Comparison of ENCODE assay signal across 16 cellular contexts in genomic region chr12:89080797-89081470, GRCh38.
DNase-seq lines count a peak whose midpoint lies in the region; ATAC-seq, FAIRE-seq and TF ChIP-seq lines count a peak whose summit lies in the region.
"Had no signal": no experiment of that assay in that cellular context is flagged by ENCODE, and none has a peak within 500 bp of the region (broad histone marks: within the 10 kb centered on the region; RNA-seq: fewer than 3 reads in every experiment).

No MANE protein-coding gene starts in this region.

- H3K4me3 Mint-ChIP-seq in Calu3 (ENCODE audit: low read depth, unreplicated experiment): no peak overlapping the region
- H3K4me3 Mint-ChIP-seq: stimulated activated memory B cell treated with anti-CD40 and anti-IgM and Interleukin-4, amounts not matched to agents 10 μg/mL and 1 μg/mL and 100 μg/mL, for 72 hours; type B pancreatic cell had no signal

- H3K9me3 Mint-ChIP-seq in Calu3 (ENCODE audit: low read depth, unreplicated experiment): no peaks in the 10 kb centered on the region
- H3K9me3 Mint-ChIP-seq: stimulated activated memory B cell treated with anti-CD40 and anti-IgM and Interleukin-4, amounts not matched to agents 10 μg/mL and 1 μg/mL and 100 μg/mL, for 72 hours had no signal

- H3K36me3 ChIP-seq in HUES48 (ENCODE audit: control insufficient read depth, insufficient read depth, low read length): no peaks in the 10 kb centered on the region
- H3K36me3 ChIP-seq in bronchial epithelial cell (ENCODE audit: control insufficient read depth, insufficient read depth, low read length): no peaks in the 10 kb centered on the region
- no peaks in the 10 kb centered on the region for H3K36me3 ChIP-seq in mesodermal cell (ENCODE audit: control insufficient read depth, insufficient read depth, low read length)
- H3K36me3 ChIP-seq: HAP-1 had no signal

- peaks cover 25% of the 10 kb centered on the region for H3K4me1 Mint-ChIP-seq in Calu3 (ENCODE audit: low read depth, unreplicated experiment)
- H3K4me1 Mint-ChIP-seq: stimulated activated memory B cell treated with anti-CD40 and anti-IgM and Interleukin-4, amounts not matched to agents 10 μg/mL and 1 μg/mL and 100 μg/mL, for 72 hours had no signal

- BruUV-seq in Calu3 (replicated peaks; lab: Mats Ljungman, UMichigan): no TSS peak

- peak overlapping the region; percentile 28 for H3K27ac Mint-ChIP-seq in Calu3 (ENCODE audit: unreplicated experiment)
- H3K27ac Mint-ChIP-seq: stimulated activated memory B cell treated with anti-CD40 and anti-IgM and Interleukin-4, amounts not matched to agents 10 μg/mL and 1 μg/mL and 100 μg/mL, for 72 hours; type B pancreatic cell had no signal

- H3K9me3 ChIP-seq in HUES48 (ENCODE audit: control insufficient read depth, insufficient read depth, low read length) (no peaks in the 10 kb centered on the region), mesodermal cell (ENCODE audit: control insufficient read depth, low read length) (no peaks in the 10 kb centered on the region)
- H3K9me3 ChIP-seq: HAP-1 had no signal

- H3K36me3 Mint-ChIP-seq in Calu3 (ENCODE audit: insufficient read depth, unreplicated experiment): no peaks in the 10 kb centered on the region
- H3K36me3 Mint-ChIP-seq: stimulated activated memory B cell treated with anti-CD40 and anti-IgM and Interleukin-4, amounts not matched to agents 10 μg/mL and 1 μg/mL and 100 μg/mL, for 72 hours; type B pancreatic cell had no signal

- no peak for DNase-seq in Calu3
- DNase-seq in bronchial epithelial cell (ENCODE audit: low read depth): peak; percentile 41
- DNase-seq in posterior vena cava (ENCODE audit: low spot score): no peak
- no peak for DNase-seq in DMS79 treated with DMSO at 0.1 percent for 48 hours (lab: John Stamatoyannopoulos, UW)
- DNase-seq in A172 (ENCODE audit: low spot score): no peak
- DNase-seq: activated effector memory CD4-positive, alpha-beta T cell treated with anti-CD3 and anti-CD28 coated beads, Interleukin-2, amount 50 U/mL, for 16 hours; DMS153; NCI-H1105 treated with DMSO at 0.1 percent for 48 hours; PC-9 had no signal

- FAIRE-seq in bronchial epithelial cell (lab: Jason Lieb, UNC): no peak
- FAIRE-seq: astrocyte had no signal

- H3K27me3 Mint-ChIP-seq in Calu3 (ENCODE audit: unreplicated experiment): no peaks in the 10 kb centered on the region
- H3K27me3 Mint-ChIP-seq: stimulated activated memory B cell treated with anti-CD40 and anti-IgM and Interleukin-4, amounts not matched to agents 10 μg/mL and 1 μg/mL and 100 μg/mL, for 72 hours had no signal

- no peak overlapping the region for H3K9ac ChIP-seq in HUES48 (ENCODE audit: low read depth, low read length)

- WGBS in mesodermal cell (ENCODE audit: insufficient coverage in 2 of 2), 2 experiments: 25% methylated on average over 1 of the region's 3 CpGs; no CpG with 5 or more reads in 1 of the 2 experiments

- no peak overlapping the region for H3K4me3 ChIP-seq in HUES48 (ENCODE audit: low read depth, low read length)
- H3K4me3 ChIP-seq in bronchial epithelial cell (ENCODE audit: low read depth, low read length): no peak overlapping the region
- H3K4me3 ChIP-seq in mesodermal cell (ENCODE audit: extremely low read depth, insufficient read depth, low read length, poor library complexity, severe bottlenecking): no peak overlapping the region
- H3K4me3 ChIP-seq: HAP-1, PC-9 had no signal

- intact Hi-C loops in Calu3 (cut with micrococcal nuclease; ENCODE audit: unreplicated experiment) (no loop called here), posterior vena cava (cut with DNase I) (no loop called here)

- H3K27me3 ChIP-seq in HUES48 (ENCODE audit: control insufficient read depth, insufficient read depth, low read length) (no peaks in the 10 kb centered on the region), bronchial epithelial cell (ENCODE audit: control insufficient read depth, insufficient read depth, low read length) (no peaks in the 10 kb centered on the region)

- H3K27ac ChIP-seq in HUES48 (ENCODE audit: low read depth, low read length) (peak overlapping the region; percentile 83), mesodermal cell (ENCODE audit: low read depth, low read length, severe bottlenecking) (peak overlapping the region; percentile 18)
- H3K27ac ChIP-seq: PC-9 had no signal

- CTCF ChIA-PET in Calu3 (lab: Charles Lee): no interaction called here

- no peak for ATAC-seq in HG03097 (IDR thresholded peaks at IDR 0.05; ENCODE audit: low FRiP score, unreplicated experiment)
- ATAC-seq: stimulated activated memory B cell treated with anti-CD40 and anti-IgM and Interleukin-4, amounts not matched to agents 10 μg/mL and 1 μg/mL and 100 μg/mL, for 72 hours had no signal

- no peak for TF ChIP-seq CTCF in Calu3 (IDR thresholded peaks at IDR 0.05; ENCODE audit: unreplicated experiment)
- TF ChIP-seq CTCF in bronchial epithelial cell (IDR thresholded peaks at IDR 0.05; ENCODE audit: insufficient read depth, low read length, severe bottlenecking): no peak

- H3K4me1 ChIP-seq in HUES48 (ENCODE audit: control insufficient read depth, insufficient read depth, low read length) (peaks cover 40% of the 10 kb centered on the region), mesodermal cell (ENCODE audit: control insufficient read depth, insufficient read depth, low read length, poor library complexity, severe bottlenecking) (peaks cover 16% of the 10 kb centered on the region)
- H3K4me1 ChIP-seq: HAP-1 had no signal
